24 cellular contexts compared by ENCODE assay signal in genomic region chr4:102319594-102319993, GRCh38. TPM values are rescaled to one million over a fixed set of nuclear protein-coding genes. Genes with fewer than 3 reads are reported as not detected.
DNase-seq lines count a peak whose midpoint lies in the region; ATAC-seq, FAIRE-seq and TF ChIP-seq lines count a peak whose summit lies in the region.
"Had no signal": no experiment of that assay in that cellular context is flagged by ENCODE, and none has a peak within 500 bp of the region (broad histone marks: within the 10 kb centered on the region; RNA-seq: fewer than 3 reads in every experiment).

No MANE protein-coding gene starts in this region.

- 7% methylated on average over 3 of the region's 3 CpGs; no CpG with 5 or more reads in 1 of the 2 experiments for WGBS in H1 (ENCODE audit: extremely low coverage in 1 of 2, insufficient coverage in 1 of 2, insufficient read length in 1 of 2, insufficient replicate concordance in 2 of 2, low coverage in 1 of 2, low lambda C conversion rate in 2 of 2, missing lambda C conversion rate in 1 of 2), 2 experiments
- 70% methylated on average over 3 of the region's 3 CpGs for WGBS in mesenchymal stem cell

- H2BK5ac ChIP-seq in H1 (ENCODE audit: low read depth, low read length) (peak overlapping the region; percentile 86), mesenchymal stem cell (ENCODE audit: low read depth, low read length, poor library complexity, severe bottlenecking) (no peak overlapping the region)

- H3K79me2 ChIP-seq in H1 (ENCODE audit: control insufficient read depth in 1 of 2, insufficient read depth in 2 of 2, low read length in 2 of 2), result no peaks in the 10 kb centered on the region

- H3K9ac ChIP-seq in H1 (replicated peaks in 1 of 4; ENCODE audit: extremely low read depth in 1 of 4, low read depth in 3 of 4, low read length in 3 of 4) (no peak overlapping the region), mesenchymal stem cell (ENCODE audit: low read length) (no peak overlapping the region)
- H3K9ac ChIP-seq: BLaER1 treated with 17β-estradiol and CSF1 and Interleukin-3, amounts not matched to agents 10 nM and 100 nM; GM23248; SK-N-SH had no signal

- H3K4me3 ChIP-seq in H1 (ENCODE audit: extremely low read depth in 1 of 4, insufficient read depth in 2 of 4, low read depth in 3 of 4, low read length in 4 of 4) (peak overlapping the region in 3 of 4 experiments; percentile 19 to 44 (median 19); a peak in 4 of 8 replicates), mesenchymal stem cell (ENCODE audit: insufficient read depth in 1 of 2, low read depth in 1 of 2, low read length in 2 of 2) (no peak overlapping the region), BE2C (ENCODE audit: low read depth, low read length) (no peak overlapping the region)
- H3K4me3 ChIP-seq: BLaER1 treated with 17β-estradiol and CSF1 and Interleukin-3, amounts not matched to agents 10 nM and 100 nM; body of pancreas; GM23248; spleen; uterus had no signal

- no peak for ATAC-seq in GM19023 (IDR thresholded peaks at IDR 0.05; ENCODE audit: unreplicated experiment)
- ATAC-seq: activated CD4-positive, CD25-positive, alpha-beta regulatory T cell treated with anti-CD3 and anti-CD28 coated beads, Interleukin-2, amount 50 U/mL, for 24 hours; activated CD8-positive, alpha-beta memory T cell treated with anti-CD3 and anti-CD28 coated beads, Interleukin-2, amount 10 ng/mL, durations not matched to agents 7 days and 5 days; body of pancreas had no signal

- DNase-seq in HEK293T (ENCODE audit: extremely low spot score) (no peak), H1 (ENCODE audit: low read depth in 1 of 2, low spot score in 2 of 2) (peak in 1 of 2 experiments; percentile 51), mesenchymal stem cell (no peak), NCI-H82 treated with DMSO at 0.1 percent for 48 hours (lab: John Stamatoyannopoulos, UW; ENCODE audit: unreplicated experiment) (no peak), BE2C (no peak)
- no peak for DNase-seq in central memory CD4-positive, alpha-beta T cell
- DNase-seq: activated CD8-positive, alpha-beta memory T cell treated with anti-CD3 and anti-CD28 coated beads, Interleukin-2, amount 10 ng/mL, durations not matched to agents 7 days and 5 days; activated naive CD8-positive, alpha-beta T cell treated with anti-CD3 and anti-CD28 coated beads, Interleukin-2, amount 10 ng/mL, durations not matched to agents 7 days and 5 days; body of pancreas; effector memory CD4-positive, alpha-beta T cell; GM23248; NCI-H1092 treated with DMSO at 0.1 percent for 48 hours; NCI-H2029 treated with DMSO at 0.1 percent for 48 hours; NCI-H446 treated with DMSO at 0.1 percent for 48 hours; retina; SK-N-SH; spleen; T1000; uterus had no signal

- no peaks in the 10 kb centered on the region for H3K9me3 ChIP-seq in H1 (ENCODE audit: insufficient read depth in 2 of 2, low read depth in 1 of 2, low read length in 1 of 2)
- H3K9me3 ChIP-seq in mesenchymal stem cell (ENCODE audit: control insufficient read depth, low read length), result no peaks in the 10 kb centered on the region
- no peaks in the 10 kb centered on the region for H3K9me3 ChIP-seq in BE2C
- H3K9me3 ChIP-seq: body of pancreas, SK-N-SH, uterus had no signal

- no peaks in the 10 kb centered on the region; the same call in 1 of the 2 replicates for H3K23me2 ChIP-seq in H1 (ENCODE audit: low read depth, low read length)

- TF ChIP-seq RAD21 in H1 (IDR thresholded peaks at IDR 0.05 in 1 of 2, conservative IDR thresholded peaks at IDR 0.05 in 1 of 2; ENCODE audit: low read depth in 2 of 2, low read length in 2 of 2), result no peak

- no peak overlapping the region for H3K56ac ChIP-seq in H1 (replicated peaks; ENCODE audit: insufficient read length, low read depth, low read length)

- H2BK120ac ChIP-seq in H1 (replicated peaks; ENCODE audit: low read depth, low read length), result no peak overlapping the region
- no peak overlapping the region for H2BK120ac ChIP-seq in mesenchymal stem cell (ENCODE audit: low read depth, low read length)

- TF ChIP-seq EP300 in H1 (IDR thresholded peaks at IDR 0.05; ENCODE audit: borderline replicate concordance in 1 of 2, low read depth in 2 of 2, low read length in 2 of 2), result no peak

- H3K27ac ChIP-seq in C4-2B (peak overlapping the region; percentile 49; the same call in 1 of the 2 replicates), H1 (ENCODE audit: low read depth, low read length) (peak overlapping the region; percentile 20; the same call in 1 of the 2 replicates), mesenchymal stem cell (ENCODE audit: low read length, poor library complexity, severe bottlenecking) (no peak overlapping the region)
- H3K27ac ChIP-seq: BLaER1 treated with 17β-estradiol and CSF1 and Interleukin-3, amounts not matched to agents 10 nM and 100 nM; body of pancreas; GM23248; RWPE1; spleen; uterus had no signal

- TF ChIP-seq POLR2A in H1 (IDR thresholded peaks at IDR 0.05; ENCODE audit: control extremely low read depth in 1 of 2, low read depth in 2 of 2, low read length in 2 of 2), result no peak

- H3K4me1 ChIP-seq in H1 (replicated peaks in 1 of 4; ENCODE audit: control insufficient read depth in 3 of 4, insufficient read depth in 4 of 4, low read length in 3 of 4) (peaks cover 1 to 23% (median 19%) of the 10 kb centered on the region in 4 experiments; a peak in 6 of 7 replicates), mesenchymal stem cell (ENCODE audit: control insufficient read depth, insufficient read depth, low read depth, low read length) (peaks cover 1% of the 10 kb centered on the region), BE2C (no peaks in the 10 kb centered on the region)
- H3K4me1 ChIP-seq: uterus had no signal

- H4K5ac ChIP-seq in H1 (ENCODE audit: insufficient read length, low read depth, low read length), result no peak overlapping the region

- H2AFZ ChIP-seq in H1 (ENCODE audit: low read length), result no peak overlapping the region
- H2AFZ ChIP-seq in mesenchymal stem cell (ENCODE audit: low read depth, low read length), result no peak overlapping the region
- H2AFZ ChIP-seq: GM23248 had no signal

- H3K36me3 ChIP-seq in H1 (ENCODE audit: control insufficient read depth in 2 of 4, insufficient read depth in 4 of 4, low read length in 3 of 4) (no peaks in the 10 kb centered on the region), mesenchymal stem cell (ENCODE audit: control insufficient read depth in 1 of 2, insufficient read depth in 2 of 2, low read depth in 1 of 2, low read length in 2 of 2) (no peaks in the 10 kb centered on the region), BE2C (no peaks in the 10 kb centered on the region)
- H3K36me3 ChIP-seq: spleen, uterus had no signal

- CTCF ChIA-PET in HEK293T (lab: Yijun Ruan, JAX), result no interaction called here
- CTCF ChIA-PET in H1 (lab: Charles Lee; ENCODE audit: partially characterized antibody), result interaction anchor here (1.7 kb wide), 1 partner anchor 62 kb away, joined by 3 read pairs; no protein-coding TSS in a partner anchor

- POLR2A ChIA-PET in HEK293T (lab: Yijun Ruan, JAX), result no interaction called here
- POLR2A ChIA-PET in H1 (lab: Charles Lee; ENCODE audit: partially characterized antibody), result interaction anchor here (1.1 kb wide), 1 partner anchor 12 kb away, joined by 3 read pairs; no protein-coding TSS in a partner anchor

- H2AK5ac ChIP-seq in H1 (ENCODE audit: low read depth, low read length), result peak overlapping the region; percentile 49; the same call in 1 of the 2 replicates
- H2AK5ac ChIP-seq in mesenchymal stem cell (ENCODE audit: low read length, severe bottlenecking), result no peak overlapping the region

- H4K91ac ChIP-seq in H1 (replicated peaks; ENCODE audit: insufficient read length, low read length) (no peak overlapping the region), mesenchymal stem cell (ENCODE audit: low read length) (no peak overlapping the region)

- H2BK15ac ChIP-seq in H1 (ENCODE audit: low read length) (no peak overlapping the region), mesenchymal stem cell (ENCODE audit: low read depth, poor library complexity, severe bottlenecking) (no peak overlapping the region)

- H4K20me1 ChIP-seq in H1 (replicated peaks in 1 of 2; ENCODE audit: control insufficient read depth in 1 of 2, insufficient read depth in 2 of 2, low read length in 2 of 2), result no peaks in the 10 kb centered on the region

- peak; percentile 93 for FAIRE-seq in H1 (lab: Jason Lieb, UNC)

- no peak overlapping the region for H3K4ac ChIP-seq in H1 (replicated peaks; ENCODE audit: insufficient read length, low read depth, low read length)
- H3K4ac ChIP-seq in mesenchymal stem cell (ENCODE audit: low read depth in 1 of 2, low read length in 2 of 2), result no peak overlapping the region

- H2BK12ac ChIP-seq in H1 (ENCODE audit: low read depth, low read length), result peak overlapping the region; percentile 83; the same call in 1 of the 2 replicates
- no peak overlapping the region for H2BK12ac ChIP-seq in mesenchymal stem cell (ENCODE audit: low read length in 2 of 2)

- no peak overlapping the region for H4K8ac ChIP-seq in H1 (ENCODE audit: extremely low read depth, insufficient read depth, low read length)
- H4K8ac ChIP-seq in mesenchymal stem cell (ENCODE audit: low read length), result no peak overlapping the region

- H3K27me3 ChIP-seq in H1 (replicated peaks in 1 of 4; ENCODE audit: control insufficient read depth in 3 of 4, extremely low read depth in 1 of 4, insufficient read depth in 3 of 4, low read length in 3 of 4), result no peaks in the 10 kb centered on the region
- H3K27me3 ChIP-seq in mesenchymal stem cell (ENCODE audit: control insufficient read depth in 1 of 2, insufficient read depth in 1 of 2, low read length in 2 of 2), result no peaks in the 10 kb centered on the region
- no peaks in the 10 kb centered on the region for H3K27me3 ChIP-seq in BE2C
- H3K27me3 ChIP-seq: BLaER1 treated with 17β-estradiol and CSF1 and Interleukin-3, amounts not matched to agents 10 nM and 100 nM; body of pancreas; spleen; uterus had no signal

- H3K18ac ChIP-seq in H1 (ENCODE audit: extremely low read depth, low read length) (peak overlapping the region; percentile 73; the same call in 1 of the 2 replicates), mesenchymal stem cell (ENCODE audit: low read depth in 1 of 2, low read length in 2 of 2) (no peak overlapping the region)

- TF ChIP-seq CTCF in C4-2B (conservative IDR thresholded peaks at IDR 0.05) (no peak), H1 (IDR thresholded peaks at IDR 0.05; ENCODE audit: control extremely low read depth in 1 of 3, insufficient read depth in 1 of 3, low read depth in 1 of 3, low read length in 3 of 3) (no peak), BE2C (IDR thresholded peaks at IDR 0.05; ENCODE audit: low read depth, low read length) (no peak)

- H3K4me2 ChIP-seq in H1 (ENCODE audit: insufficient read depth in 1 of 2, low read depth in 2 of 2, low read length in 2 of 2) (peak overlapping the region; percentile 36 to 53), mesenchymal stem cell (ENCODE audit: low read length, poor library complexity, severe bottlenecking) (peak overlapping the region; percentile 21)
- H3K4me2 ChIP-seq: BLaER1 treated with 17β-estradiol and CSF1 and Interleukin-3, amounts not matched to agents 10 nM and 100 nM; SK-N-SH had no signal

- H2BK20ac ChIP-seq in H1 (ENCODE audit: low read length), result peak overlapping the region; percentile 62

- 0 out of 2 replicates have a peak, but pooled peaks cover 3% of the 10 kb centered on the region for H3K79me1 ChIP-seq in H1 (ENCODE audit: low read depth, low read length)
- peaks cover 4% of the 10 kb centered on the region for H3K79me1 ChIP-seq in mesenchymal stem cell (replicated peaks; ENCODE audit: low read length, poor library complexity, severe bottlenecking)

- no peak overlapping the region for H3K14ac ChIP-seq in H1 (ENCODE audit: insufficient read length)
- H3K14ac ChIP-seq in mesenchymal stem cell (ENCODE audit: low read length in 2 of 2), result no peak overlapping the region

- H3K23ac ChIP-seq in H1 (ENCODE audit: insufficient read length) (no peak overlapping the region), mesenchymal stem cell (ENCODE audit: low read length in 2 of 2) (no peak overlapping the region)

RNA-seq across cellular contexts. Expression of gene SLC39A8, which starts 25.7 kb away (rescaled TPM):
- total RNA-seq in H1 (2021; fragmentation: NEBNext Ultra II Directional; extraction: Animal tissue kit (Norgen Biotek cat#: 25700)), result 38.7 and 39.9 TPM in 2 replicates
- polyA plus RNA-seq in H1 (2011; rRNA removed), result 6.4 TPM in 2 replicates
- 9.7 TPM for polyA plus RNA-seq in H1 (2011; cell fraction: cytosol; rRNA removed)
- 7.8 TPM for polyA plus RNA-seq in H1 (2011; cell fraction: nucleus; rRNA removed)
- polyA plus RNA-seq in H1 (2012, experiment 1 of 2), result 9.8 to 15.6 TPM (median 12.4 TPM) in 4 replicates
- 1.9 TPM for polyA plus RNA-seq in H1 (2012, experiment 2 of 2)
- 59.4 TPM for polyA plus RNA-seq in H1 (2013, experiment 1 of 2)
- 71.7 TPM for polyA plus RNA-seq in H1 (2013, experiment 2 of 2)
- 14.8 and 19.8 TPM in 2 replicates for polyA minus RNA-seq in H1 (2011; rRNA and poly(A)+ RNA removed)
- polyA minus RNA-seq in H1 (2011; cell fraction: cytosol; rRNA and poly(A)+ RNA removed), result 9.8 TPM
- 18.2 TPM for polyA minus RNA-seq in H1 (2011; cell fraction: nucleus; rRNA and poly(A)+ RNA removed)
- polyA plus RNA-seq in mesenchymal stem cell (2013, experiment 1 of 2), result 5.0 TPM
- 4.9 TPM for polyA plus RNA-seq in mesenchymal stem cell (2013, experiment 2 of 2)
- 1.5 TPM for polyA plus RNA-seq in BE2C (2012; ENCODE audit: insufficient read depth, insufficient read length, low read depth)

Comparison
In these comparisons a context has a peak if more than half of its experiments do, and no peak if none do; other contexts are left out.
1. H3K4me3 ChIP-seq: peak in H1 (3 of 4); none in mesenchymal stem cell (0 of 2) and BE2C (single experiment).